In the genomic region with DNA sequence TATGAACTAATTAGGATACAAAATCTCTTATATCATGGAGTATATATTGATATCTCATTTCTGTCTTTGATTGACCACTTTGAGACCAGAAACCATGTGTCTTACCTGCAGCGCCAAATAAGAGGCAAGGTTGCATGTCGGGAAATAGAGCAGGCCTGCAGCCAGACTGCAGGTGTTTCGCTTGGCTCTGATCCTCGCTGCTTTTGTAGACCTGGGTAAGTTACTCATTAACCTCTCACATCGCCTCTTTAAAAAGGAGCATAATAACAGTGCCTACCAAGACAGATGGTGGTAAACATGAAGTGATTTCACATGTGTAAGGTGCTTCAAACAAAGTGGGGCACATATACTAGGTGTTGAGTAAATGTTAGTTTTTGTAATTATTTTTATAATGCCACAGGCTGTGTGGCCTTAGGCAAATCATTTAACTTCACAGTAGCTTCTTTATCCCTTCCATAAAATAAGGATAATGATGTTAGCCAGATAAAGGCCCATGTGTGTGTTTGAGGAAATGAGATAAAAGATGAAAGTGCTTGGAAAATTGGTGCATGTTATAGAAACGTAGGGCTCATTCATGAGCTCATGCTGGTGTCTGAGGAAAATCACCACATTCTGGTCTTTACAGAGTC, we compare ENCODE assay signal across 28 cellular contexts.
DNase-seq lines count a peak whose midpoint lies in the region; ATAC-seq and TF ChIP-seq lines count a peak whose summit lies in the region.
"Had no signal": no experiment of that assay in that cellular context is flagged by ENCODE, and none has a peak within 500 bp of the region (broad histone marks: within the 10 kb centered on the region; RNA-seq: fewer than 3 reads in every experiment).

No MANE protein-coding gene starts in this region.

- H3K9ac ChIP-seq in mammary epithelial cell (ENCODE audit: insufficient read depth, low read length) = no peak overlapping the region

- ATAC-seq in left lung (peak; percentile 52), sciatic nerve (no peak)
- ATAC-seq: activated CD4-positive, CD25-positive, alpha-beta regulatory T cell treated with anti-CD3 and anti-CD28 coated beads, Interleukin-2, amount 50 U/mL, for 24 hours; Panc1; stimulated activated naive CD8-positive, alpha-beta T cell treated with anti-CD3 and anti-CD28 coated beads, Interleukin-15, Interleukin-2, amounts not matched to agents 100 U/mL and 50 U/mL, for 24 hours; T-cell had no signal

- no peak overlapping the region for H3K27ac ChIP-seq in left lung
- H3K27ac ChIP-seq in mammary epithelial cell (ENCODE audit: insufficient read depth, low read depth, low read length) = no peak overlapping the region
- H3K27ac ChIP-seq: HL-60, right atrium auricular region, SJCRH30, thyroid gland had no signal

- BruUV-seq in mammary epithelial cell (replicated peaks; lab: Mats Ljungman, UMichigan) = no TSS peak

- H3K79me2 ChIP-seq in mammary epithelial cell (ENCODE audit: insufficient read depth, low read length) = no peaks in the 10 kb centered on the region

- TF ChIP-seq CTCF in left lung (IDR thresholded peaks at IDR 0.05) = no peak
- TF ChIP-seq CTCF in mammary epithelial cell (conservative IDR thresholded peaks at IDR 0.05 in 1 of 2, IDR thresholded peaks at IDR 0.05 in 1 of 2; ENCODE audit: extremely low read depth in 1 of 2, insufficient read depth in 1 of 2, low read depth in 1 of 2, low read length in 2 of 2) = no peak

- H3K36me3 ChIP-seq in left lung (no peaks in the 10 kb centered on the region), mammary epithelial cell (ENCODE audit: insufficient read depth, low read length) (no peaks in the 10 kb centered on the region)
- H3K36me3 ChIP-seq: right atrium auricular region, SJCRH30, thyroid gland had no signal

- CTCF ChIA-PET in mammary epithelial cell (lab: Charles Lee; ENCODE audit: low non-redundant PET) = interaction anchor here (0.8 kb wide), 1 partner anchor 13 kb away, joined by 4 read pairs; no protein-coding TSS in a partner anchor

- intact Hi-C loops in left lung (cut with DNase I) = no loop called here
- intact Hi-C loops in mammary epithelial cell (cut with micrococcal nuclease) = no loop called here
- intact Hi-C loops in sciatic nerve (cut with DNase I) = no loop called here

- no peaks in the 10 kb centered on the region for H3K27me3 ChIP-seq in left lung
- H3K27me3 ChIP-seq in mammary epithelial cell (ENCODE audit: insufficient read depth, low read length) = no peaks in the 10 kb centered on the region
- H3K27me3 ChIP-seq: right atrium auricular region, SJCRH30, thyroid gland had no signal

- H3K4me3 ChIP-seq in left lung (no peak overlapping the region), mammary epithelial cell (replicated peaks in 1 of 3; ENCODE audit: insufficient read depth in 1 of 3, low read depth in 2 of 3, low read length in 3 of 3) (no peak overlapping the region)
- H3K4me3 ChIP-seq: right atrium auricular region, SJCRH30, thyroid gland had no signal

- DNase-seq in DMS153 treated with DMSO at 0.1 percent for 48 hours (lab: John Stamatoyannopoulos, UW; ENCODE audit: unreplicated experiment) (peak; percentile 63), NCI-H1436 treated with DMSO at 0.1 percent for 48 hours (lab: John Stamatoyannopoulos, UW) (peak; percentile 76), NCI-H774 (lab: John Stamatoyannopoulos, UW) (peak; percentile 93), left lung (no peak), NCI-H2227 treated with DMSO at 0.1 percent for 48 hours (lab: John Stamatoyannopoulos, UW) (no peak), mammary epithelial cell (no peak), medulla oblongata (ENCODE audit: extremely low spot score) (no peak), sciatic nerve (ENCODE audit: low spot score) (no peak)
- DNase-seq: ACHN; activated CD4-positive, alpha-beta memory T cell treated with anti-CD3 and anti-CD28 coated beads for 36 hours; activated gamma-delta T cell treated with Interleukin-2 at 50 U/mL for 16 hours; activated T-cell treated with anti-CD3 and anti-CD28 coated beads for 4 hours; cerebellar nuclear complex; EL; H9; kidney glomerular epithelial cell; mesendoderm; NCI-H226; occipital lobe; SJCRH30; stimulated activated CD4-positive, alpha-beta T cell treated with anti-CD3 and anti-CD28 coated beads, Interleukin-12 subunit alpha, Interleukin-12 subunit beta, amount 100 ng/mL, for 4 hours; stimulated activated naive CD8-positive, alpha-beta T cell treated with anti-CD3 and anti-CD28 coated beads, Interleukin-15, Interleukin-2, amounts not matched to agents 100 U/mL and 50 U/mL, for 24 hours; T-cell; thyroid gland had no signal

- H3K9me3 ChIP-seq in left lung (no peaks in the 10 kb centered on the region), mammary epithelial cell (replicated peaks; ENCODE audit: insufficient read depth, low read length) (no peaks in the 10 kb centered on the region)
- H3K9me3 ChIP-seq: right atrium auricular region, SJCRH30, thyroid gland had no signal

- dilution Hi-C loops in mammary epithelial cell (cut with HindIII; ENCODE audit: low sequenced_read_pairs) = no loop called here

- H3K4me1 ChIP-seq in left lung = no peaks in the 10 kb centered on the region
- no peaks in the 10 kb centered on the region for H3K4me1 ChIP-seq in mammary epithelial cell (ENCODE audit: insufficient read depth, low read length)
- H3K4me1 ChIP-seq: right atrium auricular region, SJCRH30, thyroid gland had no signal

- no peak overlapping the region for H3K4me2 ChIP-seq in mammary epithelial cell (ENCODE audit: insufficient read depth, low read depth, low read length)

- no peak overlapping the region for H2AFZ ChIP-seq in mammary epithelial cell (ENCODE audit: low read depth, low read length)

- WGBS in mammary epithelial cell (ENCODE audit: low coverage, missing lambda C conversion rate) = 81% methylated on average over 6 of the region's 6 CpGs

- in situ Hi-C loops in mammary epithelial cell (cut with MboI; ENCODE audit: low sequenced_read_pairs in 2 of 2) = no loop called here

- H4K20me1 ChIP-seq in mammary epithelial cell (ENCODE audit: insufficient read depth, low read length) = no peaks in the 10 kb centered on the region

Comparison
In these comparisons a context has a peak if more than half of its experiments do, and no peak if none do; other contexts are left out.
1. DNase-seq: peak in DMS153 treated with DMSO at 0.1 percent for 48 hours (single experiment), NCI-H1436 treated with DMSO at 0.1 percent for 48 hours (single experiment) and NCI-H774 (single experiment); none in left lung (0 of 2), NCI-H2227 treated with DMSO at 0.1 percent for 48 hours (single experiment), mammary epithelial cell (single experiment), medulla oblongata (single experiment) and sciatic nerve (single experiment).